Comparison of ENCODE assay signal across 2 cellular contexts in genomic region chr19:44904426-44904994, GRCh38.
TF ChIP-seq lines count a peak whose summit lies in the region.

No MANE protein-coding gene starts in this region.

TF ChIP-seq in WTC11, 78 proteins besides CTCF, POLR2A, EP300 and RAD21 (continued from another document):
- TF ChIP-seq, protein P1, sequence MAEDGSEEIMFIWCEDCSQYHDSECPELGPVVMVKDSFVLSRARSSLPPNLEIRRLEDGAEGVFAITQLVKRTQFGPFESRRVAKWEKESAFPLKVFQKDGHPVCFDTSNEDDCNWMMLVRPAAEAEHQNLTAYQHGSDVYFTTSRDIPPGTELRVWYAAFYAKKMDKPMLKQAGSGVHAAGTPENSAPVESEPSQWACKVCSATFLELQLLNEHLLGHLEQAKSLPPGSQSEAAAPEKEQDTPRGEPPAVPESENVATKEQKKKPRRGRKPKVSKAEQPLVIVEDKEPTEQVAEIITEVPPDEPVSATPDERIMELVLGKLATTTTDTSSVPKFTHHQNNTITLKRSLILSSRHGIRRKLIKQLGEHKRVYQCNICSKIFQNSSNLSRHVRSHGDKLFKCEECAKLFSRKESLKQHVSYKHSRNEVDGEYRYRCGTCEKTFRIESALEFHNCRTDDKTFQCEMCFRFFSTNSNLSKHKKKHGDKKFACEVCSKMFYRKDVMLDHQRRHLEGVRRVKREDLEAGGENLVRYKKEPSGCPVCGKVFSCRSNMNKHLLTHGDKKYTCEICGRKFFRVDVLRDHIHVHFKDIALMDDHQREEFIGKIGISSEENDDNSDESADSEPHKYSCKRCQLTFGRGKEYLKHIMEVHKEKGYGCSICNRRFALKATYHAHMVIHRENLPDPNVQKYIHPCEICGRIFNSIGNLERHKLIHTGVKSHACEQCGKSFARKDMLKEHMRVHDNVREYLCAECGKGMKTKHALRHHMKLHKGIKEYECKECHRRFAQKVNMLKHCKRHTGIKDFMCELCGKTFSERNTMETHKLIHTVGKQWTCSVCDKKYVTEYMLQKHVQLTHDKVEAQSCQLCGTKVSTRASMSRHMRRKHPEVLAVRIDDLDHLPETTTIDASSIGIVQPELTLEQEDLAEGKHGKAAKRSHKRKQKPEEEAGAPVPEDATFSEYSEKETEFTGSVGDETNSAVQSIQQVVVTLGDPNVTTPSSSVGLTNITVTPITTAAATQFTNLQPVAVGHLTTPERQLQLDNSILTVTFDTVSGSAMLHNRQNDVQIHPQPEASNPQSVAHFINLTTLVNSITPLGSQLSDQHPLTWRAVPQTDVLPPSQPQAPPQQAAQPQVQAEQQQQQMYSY (CRISPR knock-in tag; IDR thresholded peaks at IDR 0.05), result no peak
- TF ChIP-seq FOXJ3 (CRISPR knock-in tag; IDR thresholded peaks at IDR 0.05; ENCODE audit: borderline replicate concordance), result no peak
- peak; percentile 71; the same call in 1 of the 2 replicates for TF ChIP-seq NFATC4 (CRISPR knock-in tag; IDR thresholded peaks at IDR 0.05)
- no peak for TF ChIP-seq GRHL2 (CRISPR knock-in tag; IDR thresholded peaks at IDR 0.05; ENCODE audit: insufficient replicate concordance, severe bottlenecking)
- TF ChIP-seq ZNF138 (CRISPR knock-in tag; conservative IDR thresholded peaks at IDR 0.05), result no peak
- TF ChIP-seq TP53 (CRISPR knock-in tag; IDR thresholded peaks at IDR 0.05), result no peak
- TF ChIP-seq AR (CRISPR knock-in tag; IDR thresholded peaks at IDR 0.05), result 0 out of 2 replicates have a peak, but pooled peaks have one; percentile 55
- TF ChIP-seq OVOL2 (CRISPR knock-in tag; IDR thresholded peaks at IDR 0.05; ENCODE audit: borderline replicate concordance), result no peak
- 0 out of 2 replicates have a peak, but pooled peaks have one; percentile 27 for TF ChIP-seq ESRRA (CRISPR knock-in tag; IDR thresholded peaks at IDR 0.05; ENCODE audit: borderline replicate concordance)
- no peak for TF ChIP-seq IRF2 (CRISPR knock-in tag; IDR thresholded peaks at IDR 0.05; ENCODE audit: borderline replicate concordance, low read depth)
- TF ChIP-seq EMX1 (CRISPR knock-in tag; IDR thresholded peaks at IDR 0.05), result no peak
- TF ChIP-seq, protein P2, sequence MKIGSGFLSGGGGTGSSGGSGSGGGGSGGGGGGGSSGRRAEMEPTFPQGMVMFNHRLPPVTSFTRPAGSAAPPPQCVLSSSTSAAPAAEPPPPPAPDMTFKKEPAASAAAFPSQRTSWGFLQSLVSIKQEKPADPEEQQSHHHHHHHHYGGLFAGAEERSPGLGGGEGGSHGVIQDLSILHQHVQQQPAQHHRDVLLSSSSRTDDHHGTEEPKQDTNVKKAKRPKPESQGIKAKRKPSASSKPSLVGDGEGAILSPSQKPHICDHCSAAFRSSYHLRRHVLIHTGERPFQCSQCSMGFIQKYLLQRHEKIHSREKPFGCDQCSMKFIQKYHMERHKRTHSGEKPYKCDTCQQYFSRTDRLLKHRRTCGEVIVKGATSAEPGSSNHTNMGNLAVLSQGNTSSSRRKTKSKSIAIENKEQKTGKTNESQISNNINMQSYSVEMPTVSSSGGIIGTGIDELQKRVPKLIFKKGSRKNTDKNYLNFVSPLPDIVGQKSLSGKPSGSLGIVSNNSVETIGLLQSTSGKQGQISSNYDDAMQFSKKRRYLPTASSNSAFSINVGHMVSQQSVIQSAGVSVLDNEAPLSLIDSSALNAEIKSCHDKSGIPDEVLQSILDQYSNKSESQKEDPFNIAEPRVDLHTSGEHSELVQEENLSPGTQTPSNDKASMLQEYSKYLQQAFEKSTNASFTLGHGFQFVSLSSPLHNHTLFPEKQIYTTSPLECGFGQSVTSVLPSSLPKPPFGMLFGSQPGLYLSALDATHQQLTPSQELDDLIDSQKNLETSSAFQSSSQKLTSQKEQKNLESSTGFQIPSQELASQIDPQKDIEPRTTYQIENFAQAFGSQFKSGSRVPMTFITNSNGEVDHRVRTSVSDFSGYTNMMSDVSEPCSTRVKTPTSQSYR (CRISPR knock-in tag; IDR thresholded peaks at IDR 0.05), result no peak

TF ChIP-seq in HepG2, 621 proteins besides CTCF, POLR2A, EP300 and RAD21 (continued from another document and continues in another):
- TF ChIP-seq, protein P3, sequence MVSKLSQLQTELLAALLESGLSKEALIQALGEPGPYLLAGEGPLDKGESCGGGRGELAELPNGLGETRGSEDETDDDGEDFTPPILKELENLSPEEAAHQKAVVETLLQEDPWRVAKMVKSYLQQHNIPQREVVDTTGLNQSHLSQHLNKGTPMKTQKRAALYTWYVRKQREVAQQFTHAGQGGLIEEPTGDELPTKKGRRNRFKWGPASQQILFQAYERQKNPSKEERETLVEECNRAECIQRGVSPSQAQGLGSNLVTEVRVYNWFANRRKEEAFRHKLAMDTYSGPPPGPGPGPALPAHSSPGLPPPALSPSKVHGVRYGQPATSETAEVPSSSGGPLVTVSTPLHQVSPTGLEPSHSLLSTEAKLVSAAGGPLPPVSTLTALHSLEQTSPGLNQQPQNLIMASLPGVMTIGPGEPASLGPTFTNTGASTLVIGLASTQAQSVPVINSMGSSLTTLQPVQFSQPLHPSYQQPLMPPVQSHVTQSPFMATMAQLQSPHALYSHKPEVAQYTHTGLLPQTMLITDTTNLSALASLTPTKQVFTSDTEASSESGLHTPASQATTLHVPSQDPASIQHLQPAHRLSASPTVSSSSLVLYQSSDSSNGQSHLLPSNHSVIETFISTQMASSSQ (IDR thresholded peaks at IDR 0.05; ENCODE audit: low read depth), result no peak
- TF ChIP-seq, protein P3 (CRISPR knock-in tag; IDR thresholded peaks at IDR 0.05; ENCODE audit: borderline replicate concordance), result no peak
- no peak for TF ChIP-seq ZNF343 (CRISPR knock-in tag; IDR thresholded peaks at IDR 0.05)
- no peak for TF ChIP-seq RFX3 (CRISPR knock-in tag; IDR thresholded peaks at IDR 0.05)
- peak; percentile 5; the same call in 1 of the 2 replicates for TF ChIP-seq SNAI1 (CRISPR knock-in tag; IDR thresholded peaks at IDR 0.05; ENCODE audit: borderline replicate concordance)
- TF ChIP-seq THAP7 (CRISPR knock-in tag; IDR thresholded peaks at IDR 0.05), result 0 out of 2 replicates have a peak, but pooled peaks have one; percentile 34
- TF ChIP-seq LCORL (IDR thresholded peaks at IDR 0.05), result no peak
- peak; percentile 12 for TF ChIP-seq LCORL (CRISPR knock-in tag; IDR thresholded peaks at IDR 0.05)
- no peak; the same call in 1 of the 2 replicates for TF ChIP-seq MEF2D (CRISPR knock-in tag; IDR thresholded peaks at IDR 0.05)
- no peak for TF ChIP-seq MXD4 (CRISPR knock-in tag; IDR thresholded peaks at IDR 0.05)
- peak; percentile 44; the same call in 1 of the 2 replicates for TF ChIP-seq STAG1 (CRISPR knock-in tag; IDR thresholded peaks at IDR 0.05)
- TF ChIP-seq ZBTB38 (CRISPR knock-in tag; IDR thresholded peaks at IDR 0.05), result peak; percentile 51; the same call in 1 of the 2 replicates
- TF ChIP-seq ZNF737 (CRISPR knock-in tag; IDR thresholded peaks at IDR 0.05; ENCODE audit: borderline replicate concordance), result no peak
- TF ChIP-seq, protein P4, sequence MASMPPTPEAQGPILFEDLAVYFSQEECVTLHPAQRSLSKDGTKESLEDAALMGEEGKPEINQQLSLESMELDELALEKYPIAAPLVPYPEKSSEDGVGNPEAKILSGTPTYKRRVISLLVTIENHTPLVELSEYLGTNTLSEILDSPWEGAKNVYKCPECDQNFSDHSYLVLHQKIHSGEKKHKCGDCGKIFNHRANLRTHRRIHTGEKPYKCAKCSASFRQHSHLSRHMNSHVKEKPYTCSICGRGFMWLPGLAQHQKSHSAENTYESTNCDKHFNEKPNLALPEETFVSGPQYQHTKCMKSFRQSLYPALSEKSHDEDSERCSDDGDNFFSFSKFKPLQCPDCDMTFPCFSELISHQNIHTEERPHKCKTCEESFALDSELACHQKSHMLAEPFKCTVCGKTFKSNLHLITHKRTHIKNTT (CRISPR knock-in tag; IDR thresholded peaks at IDR 0.05), result no peak
- no peak for TF ChIP-seq MAFK (conservative IDR thresholded peaks at IDR 0.05 in 1 of 2, IDR thresholded peaks at IDR 0.05 in 1 of 2; ENCODE audit: low read length in 2 of 2)
- TF ChIP-seq ZMYM3 (CRISPR knock-in tag; IDR thresholded peaks at IDR 0.05), result peak; percentile 89
- TF ChIP-seq RARA (CRISPR knock-in tag; IDR thresholded peaks at IDR 0.05), result no peak
- TF ChIP-seq MLLT10 (CRISPR knock-in tag; IDR thresholded peaks at IDR 0.05), result no peak
- no peak for TF ChIP-seq TCF7 (IDR thresholded peaks at IDR 0.05; ENCODE audit: low read depth)
- no peak for TF ChIP-seq HOXA5 (CRISPR knock-in tag; IDR thresholded peaks at IDR 0.05)
- no peak for TF ChIP-seq ZFP1 (CRISPR knock-in tag; IDR thresholded peaks at IDR 0.05)
- TF ChIP-seq, protein P5, sequence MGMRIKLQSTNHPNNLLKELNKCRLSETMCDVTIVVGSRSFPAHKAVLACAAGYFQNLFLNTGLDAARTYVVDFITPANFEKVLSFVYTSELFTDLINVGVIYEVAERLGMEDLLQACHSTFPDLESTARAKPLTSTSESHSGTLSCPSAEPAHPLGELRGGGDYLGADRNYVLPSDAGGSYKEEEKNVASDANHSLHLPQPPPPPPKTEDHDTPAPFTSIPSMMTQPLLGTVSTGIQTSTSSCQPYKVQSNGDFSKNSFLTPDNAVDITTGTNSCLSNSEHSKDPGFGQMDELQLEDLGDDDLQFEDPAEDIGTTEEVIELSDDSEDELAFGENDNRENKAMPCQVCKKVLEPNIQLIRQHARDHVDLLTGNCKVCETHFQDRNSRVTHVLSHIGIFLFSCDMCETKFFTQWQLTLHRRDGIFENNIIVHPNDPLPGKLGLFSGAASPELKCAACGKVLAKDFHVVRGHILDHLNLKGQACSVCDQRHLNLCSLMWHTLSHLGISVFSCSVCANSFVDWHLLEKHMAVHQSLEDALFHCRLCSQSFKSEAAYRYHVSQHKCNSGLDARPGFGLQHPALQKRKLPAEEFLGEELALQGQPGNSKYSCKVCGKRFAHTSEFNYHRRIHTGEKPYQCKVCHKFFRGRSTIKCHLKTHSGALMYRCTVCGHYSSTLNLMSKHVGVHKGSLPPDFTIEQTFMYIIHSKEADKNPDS (CRISPR knock-in tag; IDR thresholded peaks at IDR 0.05), result peak; percentile 1; the same call in 1 of the 2 replicates
- 0 out of 4 replicates have a peak, but pooled peaks of 1 of the 2 experiments have one; percentile 6 for TF ChIP-seq NR2F1 (CRISPR knock-in tag; IDR thresholded peaks at IDR 0.05)
- 0 out of 2 replicates have a peak, but pooled peaks have one; percentile 44 for TF ChIP-seq RXRA (CRISPR knock-in tag; IDR thresholded peaks at IDR 0.05)
- TF ChIP-seq GRHL1 (CRISPR knock-in tag; conservative IDR thresholded peaks at IDR 0.05), result no peak
- TF ChIP-seq, protein P6, sequence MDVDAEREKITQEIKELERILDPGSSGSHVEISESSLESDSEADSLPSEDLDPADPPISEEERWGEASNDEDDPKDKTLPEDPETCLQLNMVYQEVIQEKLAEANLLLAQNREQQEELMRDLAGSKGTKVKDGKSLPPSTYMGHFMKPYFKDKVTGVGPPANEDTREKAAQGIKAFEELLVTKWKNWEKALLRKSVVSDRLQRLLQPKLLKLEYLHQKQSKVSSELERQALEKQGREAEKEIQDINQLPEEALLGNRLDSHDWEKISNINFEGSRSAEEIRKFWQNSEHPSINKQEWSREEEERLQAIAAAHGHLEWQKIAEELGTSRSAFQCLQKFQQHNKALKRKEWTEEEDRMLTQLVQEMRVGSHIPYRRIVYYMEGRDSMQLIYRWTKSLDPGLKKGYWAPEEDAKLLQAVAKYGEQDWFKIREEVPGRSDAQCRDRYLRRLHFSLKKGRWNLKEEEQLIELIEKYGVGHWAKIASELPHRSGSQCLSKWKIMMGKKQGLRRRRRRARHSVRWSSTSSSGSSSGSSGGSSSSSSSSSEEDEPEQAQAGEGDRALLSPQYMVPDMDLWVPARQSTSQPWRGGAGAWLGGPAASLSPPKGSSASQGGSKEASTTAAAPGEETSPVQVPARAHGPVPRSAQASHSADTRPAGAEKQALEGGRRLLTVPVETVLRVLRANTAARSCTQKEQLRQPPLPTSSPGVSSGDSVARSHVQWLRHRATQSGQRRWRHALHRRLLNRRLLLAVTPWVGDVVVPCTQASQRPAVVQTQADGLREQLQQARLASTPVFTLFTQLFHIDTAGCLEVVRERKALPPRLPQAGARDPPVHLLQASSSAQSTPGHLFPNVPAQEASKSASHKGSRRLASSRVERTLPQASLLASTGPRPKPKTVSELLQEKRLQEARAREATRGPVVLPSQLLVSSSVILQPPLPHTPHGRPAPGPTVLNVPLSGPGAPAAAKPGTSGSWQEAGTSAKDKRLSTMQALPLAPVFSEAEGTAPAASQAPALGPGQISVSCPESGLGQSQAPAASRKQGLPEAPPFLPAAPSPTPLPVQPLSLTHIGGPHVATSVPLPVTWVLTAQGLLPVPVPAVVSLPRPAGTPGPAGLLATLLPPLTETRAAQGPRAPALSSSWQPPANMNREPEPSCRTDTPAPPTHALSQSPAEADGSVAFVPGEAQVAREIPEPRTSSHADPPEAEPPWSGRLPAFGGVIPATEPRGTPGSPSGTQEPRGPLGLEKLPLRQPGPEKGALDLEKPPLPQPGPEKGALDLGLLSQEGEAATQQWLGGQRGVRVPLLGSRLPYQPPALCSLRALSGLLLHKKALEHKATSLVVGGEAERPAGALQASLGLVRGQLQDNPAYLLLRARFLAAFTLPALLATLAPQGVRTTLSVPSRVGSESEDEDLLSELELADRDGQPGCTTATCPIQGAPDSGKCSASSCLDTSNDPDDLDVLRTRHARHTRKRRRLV (CRISPR knock-in tag; IDR thresholded peaks at IDR 0.05), result no peak
